In the genomic region with DNA sequence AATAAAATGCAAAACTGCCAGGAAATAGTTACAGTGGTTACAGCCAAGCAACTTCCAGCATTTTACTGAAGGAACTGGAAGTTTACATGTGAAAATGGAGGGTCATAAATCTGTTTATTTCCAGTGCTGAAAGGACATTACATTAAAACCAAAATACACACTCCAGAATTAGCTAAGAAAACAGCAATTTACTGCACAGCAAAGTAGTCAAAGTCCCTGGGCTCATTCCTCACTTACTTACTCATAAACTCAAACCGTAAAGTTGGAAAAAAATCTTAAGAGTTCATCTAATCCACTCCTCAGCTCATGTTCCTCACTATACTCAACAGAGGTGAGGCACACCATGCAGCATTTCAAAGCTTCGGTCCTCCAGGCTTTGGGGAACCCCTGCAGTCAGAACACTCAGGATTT, we compare ENCODE assay signal across 14 cellular contexts. TPM values are rescaled to one million over a fixed set of nuclear protein-coding genes. Genes with fewer than 3 reads are reported as not detected.
DNase-seq lines count a peak whose midpoint lies in the region; ATAC-seq, FAIRE-seq and TF ChIP-seq lines count a peak whose summit lies in the region.
"Had no signal": no experiment of that assay in that cellular context is flagged by ENCODE, and none has a peak within 500 bp of the region (broad histone marks: within the 10 kb centered on the region; RNA-seq: fewer than 3 reads in every experiment).

No MANE protein-coding gene starts in this region.

- H3K4me1 ChIP-seq in kidney (ENCODE audit: control insufficient read depth in 1 of 2, insufficient read depth in 1 of 2, low read depth in 1 of 2, low read length in 2 of 2): peaks cover 6 to 39% of the 10 kb centered on the region in 2 donors
- H3K4me1 ChIP-seq: BE2C had no signal

- ATAC-seq in GM21723 (IDR thresholded peaks at IDR 0.05; ENCODE audit: unreplicated experiment): no peak

- H3K9me3 ChIP-seq in AG04450 (ENCODE audit: control insufficient read depth, insufficient read depth, low read length) (no peaks in the 10 kb centered on the region), kidney (ENCODE audit: control insufficient read depth in 1 of 2, low read length in 2 of 2) (no peaks in the 10 kb centered on the region)
- H3K9me3 ChIP-seq: BE2C had no signal

- TF ChIP-seq CTCF in AG04450 (IDR thresholded peaks at IDR 0.05; ENCODE audit: low read depth, low read length) (no peak), astrocyte of the spinal cord (IDR thresholded peaks at IDR 0.05; ENCODE audit: low read depth, low read length) (no peak), kidney (IDR thresholded peaks at IDR 0.05; ENCODE audit: borderline replicate concordance, extremely low read depth, insufficient read depth) (no peak)

- intact Hi-C loops in kidney (cut with DNase I): no loop called here

- peak; percentile 21 for DNase-seq in AG04450 (ENCODE audit: low read depth, low spot score)
- peak; percentile 67 for DNase-seq in H4 (ENCODE audit: low spot score)
- peak; percentile 76 for DNase-seq in astrocyte of the spinal cord (ENCODE audit: low read depth, low spot score)
- DNase-seq in kidney: no peak
- DNase-seq in DMS153 (lab: John Stamatoyannopoulos, UW): no peak
- no peak for DNase-seq in DMS153 treated with DMSO at 0.1 percent for 48 hours (lab: John Stamatoyannopoulos, UW; ENCODE audit: unreplicated experiment)
- DNase-seq in NCI-H2196 (lab: John Stamatoyannopoulos, UW; ENCODE audit: unreplicated experiment): no peak
- DNase-seq: activated CD8-positive, alpha-beta memory T cell treated with anti-CD3 and anti-CD28 coated beads, Interleukin-2, amount 50 U/mL, for 4 hours; BE2C; head of caudate nucleus; NCI-H187; OCI-M1; T1000 had no signal

- H3K27ac ChIP-seq in AG04450 (ENCODE audit: low read depth, low read length): no peak overlapping the region
- H3K27ac ChIP-seq in kidney (ENCODE audit: low read depth in 2 of 2, low read length in 2 of 2): peak overlapping the region; percentile 68 to 69

- CTCF ChIA-PET in AG04450 (lab: Charles Lee): interaction anchor here (1.0 to 1.2 kb wide), 2 partner anchors 22 to 224 kb away, joined by 3 to 4 read pairs; no protein-coding TSS in a partner anchor

- no peaks in the 10 kb centered on the region for H3K27me3 ChIP-seq in AG04450 (ENCODE audit: control insufficient read depth, insufficient read depth, low read length)
- H3K27me3 ChIP-seq: BE2C had no signal

- in situ Hi-C loops in astrocyte of the spinal cord (cut with HindIII; ENCODE audit: low sequenced_read_pairs): no loop called here

- H3K4me3 ChIP-seq in AG04450 (ENCODE audit: low read depth, low read length) (no peak overlapping the region), astrocyte of the spinal cord (ENCODE audit: low read depth, low read length) (no peak overlapping the region), kidney (ENCODE audit: low read length in 2 of 2) (peak overlapping the region in 1 of 2 donors; percentile 11)

- FAIRE-seq in kidney (lab: Jason Lieb, UNC): no peak

- POLR2A ChIA-PET in AG04450 (lab: Yijun Ruan, JAX): interaction anchor here (0.6 to 0.9 kb wide), 3 partner anchors 9 to 15 kb away, joined by 3 to 4 read pairs (median 3); no protein-coding TSS in a partner anchor

- peaks cover 0 to 7% of the 10 kb centered on the region in 2 donors for H3K36me3 ChIP-seq in kidney (ENCODE audit: control insufficient read depth in 1 of 2, insufficient read depth in 2 of 2, low read length in 2 of 2)

- H3K9ac ChIP-seq in kidney (ENCODE audit: low read length in 2 of 2): peak overlapping the region in 1 of 2 donors; percentile 48

RNA-seq across cellular contexts. Expression of gene CTSC, which starts 17.4 kb away (rescaled TPM):
- polyA plus RNA-seq in AG04450 (2011; rRNA removed): 474 and 565 TPM in 2 replicates
- 135 and 165 TPM in 2 replicates for polyA minus RNA-seq in AG04450 (2011; rRNA and poly(A)+ RNA removed)
- total RNA-seq in H4 (2014; rRNA removed; shearing (Covaris generic)): 348 and 424 TPM in 2 replicates
- total RNA-seq in kidney: 187 TPM
- polyA plus RNA-seq in kidney (ENCODE audit: insufficient read depth, low read depth, low replicate concordance): 191 TPM

Comparison
In these comparisons a context has a peak if more than half of its experiments do, and no peak if none do; other contexts are left out.
1. DNase-seq: peak in AG04450 (single experiment), H4 (single experiment) and astrocyte of the spinal cord (single experiment); none in kidney (single experiment), DMS153 (single experiment), DMS153 treated with DMSO at 0.1 percent for 48 hours (single experiment) and NCI-H2196 (single experiment).